8 cellular contexts compared by ENCODE assay signal in genomic region chr22:43923631-43924548, GRCh38. TPM values are rescaled to one million over a fixed set of nuclear protein-coding genes. Genes with fewer than 3 reads are reported as not detected.
DNase-seq lines count a peak whose midpoint lies in the region; ATAC-seq and TF ChIP-seq lines count a peak whose summit lies in the region.

Gene PNPLA3 (plus strand): TSS chr22:43923805. CDS start chr22:43923912, 107 bp downstream.

- H3K79me2 ChIP-seq in trophoblast cell (ENCODE audit: control insufficient read depth, insufficient read depth, low read length, poor library complexity): peaks cover 7% of the 10 kb centered on the region

- H3K9me3 Mint-ChIP-seq in T-helper 1 cell treated with Interleukin-12 subunit alpha and Interleukin-12 subunit beta and Interleukin-4 antibody, amounts not matched to agents 30 μg/mL and 1 μg/mL, for 36 hours: no peaks in the 10 kb centered on the region

- peaks cover 6% of the 10 kb centered on the region for H3K4me1 Mint-ChIP-seq in T-helper 1 cell treated with Interleukin-12 subunit alpha and Interleukin-12 subunit beta and Interleukin-4 antibody, amounts not matched to agents 30 μg/mL and 1 μg/mL, for 36 hours (ENCODE audit: low read depth)

- peaks cover 13% of the 10 kb centered on the region for H3K79me1 ChIP-seq in trophoblast cell (ENCODE audit: low read length)

- peak; percentile 93 for DNase-seq in ELF-1 (ENCODE audit: low read depth, low spot score)
- peak; percentile 33 for DNase-seq in NCI-H1092 (lab: John Stamatoyannopoulos, UW)
- DNase-seq in adrenal gland: peak; percentile 88 to 95 (median 93)
- DNase-seq in heart right ventricle: peak; percentile 91 to 92
- DNase-seq in trophoblast cell: peak; percentile 67 to 79
- DNase-seq in thoracic aorta (ENCODE audit: low spot score): peak; percentile 42

- peak within 1 kb of the TSS; percentile 78 for H4K91ac ChIP-seq in trophoblast cell (ENCODE audit: low read depth, low read length)

- H4K8ac ChIP-seq in trophoblast cell (ENCODE audit: low read depth, low read length): peak within 1 kb of the TSS; percentile 83

- H2AK5ac ChIP-seq in trophoblast cell (ENCODE audit: low read length): no peak within 1 kb of the TSS

- H2BK12ac ChIP-seq in trophoblast cell (ENCODE audit: low read length): peak within 1 kb of the TSS; percentile 56

- H3K27ac Mint-ChIP-seq in T-helper 1 cell treated with Interleukin-12 subunit alpha and Interleukin-12 subunit beta and Interleukin-4 antibody, amounts not matched to agents 30 μg/mL and 1 μg/mL, for 36 hours: peak within 1 kb of the TSS; percentile 85

- peak within 1 kb of the TSS; percentile 91 for H3K4me2 ChIP-seq in trophoblast cell (ENCODE audit: low read length)

- H3K14ac ChIP-seq in trophoblast cell (ENCODE audit: low read length): peak within 1 kb of the TSS; percentile 82

- peak within 1 kb of the TSS; percentile 88 for H3K4me3 Mint-ChIP-seq in T-helper 1 cell treated with Interleukin-12 subunit alpha and Interleukin-12 subunit beta and Interleukin-4 antibody, amounts not matched to agents 30 μg/mL and 1 μg/mL, for 36 hours

- peak within 1 kb of the TSS; percentile 87 for H2AFZ ChIP-seq in trophoblast cell (ENCODE audit: insufficient read depth, low read length, poor library complexity)

- 2 to 10% (median 3%) methylated on average over 18 to 107 of the region's 107 CpGs for WGBS in adrenal gland, 4 donors
- WGBS in heart right ventricle, 2 donors: 1 to 2% methylated on average over 101 to 107 of the region's 107 CpGs
- WGBS in trophoblast cell (ENCODE audit: extremely low coverage, insufficient coverage, insufficient read length): no CpG with 5 or more reads among the region's 107 CpGs

- H2BK120ac ChIP-seq in trophoblast cell (ENCODE audit: insufficient read depth, low read length, poor library complexity): peak within 1 kb of the TSS; percentile 81

- H3K4me1 ChIP-seq in adrenal gland (replicated peaks in 1 of 2) (peaks cover 6 to 7% of the 10 kb centered on the region in 2 donors), heart right ventricle (peaks cover 0 to 15% (median 9%) of the 10 kb centered on the region in 9 donors), trophoblast cell (ENCODE audit: control insufficient read depth in 1 of 2, insufficient read depth in 2 of 2, low read length in 2 of 2) (peaks cover 16 to 33% of the 10 kb centered on the region in 2 experiments), thoracic aorta (ENCODE audit: control insufficient read depth in 1 of 2, low read depth in 2 of 2) (peaks cover 0 to 6% of the 10 kb centered on the region in 2 donors)

- H3K9me3 ChIP-seq in adrenal gland (replicated peaks in 1 of 3) (no peaks in the 10 kb centered on the region), heart right ventricle (no peaks in the 10 kb centered on the region), trophoblast cell (ENCODE audit: insufficient read depth, low read depth, low read length) (no peaks in the 10 kb centered on the region), thoracic aorta (no peaks in the 10 kb centered on the region)

- peak within 1 kb of the TSS; percentile 55 for H4K12ac ChIP-seq in trophoblast cell (ENCODE audit: low read depth, low read length)

- TF ChIP-seq CTCF in adrenal gland (IDR thresholded peaks at IDR 0.05) (no peak), heart right ventricle (IDR thresholded peaks at IDR 0.05) (peak in 2 of 9 donors; percentile 12 to 15), thoracic aorta (IDR thresholded peaks at IDR 0.05) (no peak)

- peak within 1 kb of the TSS; percentile 13 for H3K4ac ChIP-seq in trophoblast cell (ENCODE audit: low read depth, low read length)

- no peaks in the 10 kb centered on the region for H3K36me3 ChIP-seq in adrenal gland (replicated peaks in 1 of 2)
- no peaks in the 10 kb centered on the region for H3K36me3 ChIP-seq in heart right ventricle
- peaks cover 6 to 12% of the 10 kb centered on the region in 2 experiments for H3K36me3 ChIP-seq in trophoblast cell (ENCODE audit: control insufficient read depth in 1 of 2, insufficient read depth in 2 of 2, low read length in 2 of 2)
- no peaks in the 10 kb centered on the region for H3K36me3 ChIP-seq in thoracic aorta

- peaks cover 22% of the 10 kb centered on the region for H3K27me3 Mint-ChIP-seq in T-helper 1 cell treated with Interleukin-12 subunit alpha and Interleukin-12 subunit beta and Interleukin-4 antibody, amounts not matched to agents 30 μg/mL and 1 μg/mL, for 36 hours (ENCODE audit: low read depth)

- peak within 1 kb of the TSS; percentile 76 for H3K18ac ChIP-seq in trophoblast cell (ENCODE audit: low read length)

- H3K27me3 ChIP-seq in adrenal gland: no peaks in the 10 kb centered on the region
- peaks cover 6 to 52% (median 27%) of the 10 kb centered on the region in 7 donors for H3K27me3 ChIP-seq in heart right ventricle
- H3K27me3 ChIP-seq in trophoblast cell (ENCODE audit: insufficient read depth, low read length): peaks cover 4% of the 10 kb centered on the region
- peaks cover 5% of the 10 kb centered on the region for H3K27me3 ChIP-seq in thoracic aorta (replicated peaks; ENCODE audit: insufficient read depth)

- H2BK5ac ChIP-seq in trophoblast cell (ENCODE audit: low read depth, low read length, poor library complexity): peak within 1 kb of the TSS; percentile 62

- H3K4me3 ChIP-seq in adrenal gland: peak within 1 kb of the TSS in 2 of 4 donors; percentile 50 to 60
- peak within 1 kb of the TSS; percentile 19 to 70 (median 62) for H3K4me3 ChIP-seq in heart right ventricle
- H3K4me3 ChIP-seq in trophoblast cell (ENCODE audit: low read depth, low read length): peak within 1 kb of the TSS; percentile 83
- peak within 1 kb of the TSS; percentile 74 for H3K4me3 ChIP-seq in thoracic aorta

- no peak within 1 kb of the TSS for H3K23ac ChIP-seq in trophoblast cell (ENCODE audit: low read length)

- H3K36me3 Mint-ChIP-seq in T-helper 1 cell treated with Interleukin-12 subunit alpha and Interleukin-12 subunit beta and Interleukin-4 antibody, amounts not matched to agents 30 μg/mL and 1 μg/mL, for 36 hours (ENCODE audit: low read depth): no peaks in the 10 kb centered on the region

- peak; percentile 59 to 77 for TF ChIP-seq POLR2A in adrenal gland (IDR thresholded peaks at IDR 0.05)

- peak within 1 kb of the TSS; percentile 74 for H3K9ac ChIP-seq in trophoblast cell (ENCODE audit: low read length)

- intact Hi-C loops in adrenal gland (cut with DNase I): no loop called here
- intact Hi-C loops in heart right ventricle (cut with DNase I): no loop called here

- H3K27ac ChIP-seq in adrenal gland: peak within 1 kb of the TSS in 2 of 5 donors; percentile 12 to 74
- no peak within 1 kb of the TSS for H3K27ac ChIP-seq in heart right ventricle
- peak within 1 kb of the TSS; percentile 26 for H3K27ac ChIP-seq in trophoblast cell (ENCODE audit: low read depth, low read length)
- H3K27ac ChIP-seq in thoracic aorta: no peak within 1 kb of the TSS

- ATAC-seq in heart right ventricle (peak; percentile 95 to 99 (median 97)), thoracic aorta (ENCODE audit: insufficient number of reproducible peaks, low FRiP score, low read depth) (no peak), HG03469 (IDR thresholded peaks at IDR 0.05; ENCODE audit: unreplicated experiment) (no peak)

RNA-seq across cellular contexts. Expression of gene PNPLA3, which starts in this region (rescaled TPM):
- total RNA-seq in adrenal gland (1 to 10 TPM in 2 of 8 donors, under 1 TPM in 5, not detected in 1; 0.15 to 2.3 (median 0.42) TPM), heart right ventricle (under 1 TPM in 5 of 10 donors, not detected in 5; 0.08 to 0.95 (median 0.27) TPM), thoracic aorta (not detected)
- polyA plus RNA-seq in adrenal gland (1 to 10 TPM in 1 of 3 donors, under 1 TPM in 2; 0.27 to 4.4 (median 0.32) TPM), heart right ventricle (under 1 TPM; 0.09 to 0.29 TPM)
- polyA plus RNA-seq in trophoblast cell (2013): 6.9 and 7.6 TPM in 2 replicates

Comparison
In these comparisons a context has a peak if more than half of its experiments do, and no peak if none do; other contexts are left out.
1. Peak in DNase-seq, ATAC-seq and H3K4me3 ChIP-seq in heart right ventricle; RNA of the gene not detected or under 1 TPM.
2. Peak in DNase-seq and H3K4me3 ChIP-seq in thoracic aorta; RNA of the gene not detected or under 1 TPM.
3. DNase-seq: peak in every context shown above with its lines; median percentile 93 in ELF-1; 93 in adrenal gland; 92 in heart right ventricle; 73 in trophoblast cell; 42 in thoracic aorta; 33 in NCI-H1092.